10 cellular contexts compared by ENCODE assay signal in genomic region chrX:121160987-121161386, GRCh38.
DNase-seq lines count a peak whose midpoint lies in the region; ATAC-seq and TF ChIP-seq lines count a peak whose summit lies in the region.
"Had no signal": no experiment of that assay in that cellular context is flagged by ENCODE, and none has a peak within 500 bp of the region (broad histone marks: within the 10 kb centered on the region; RNA-seq: fewer than 3 reads in every experiment).

No MANE protein-coding gene starts in this region.

- H3K4me3 ChIP-seq in body of pancreas, result no peak overlapping the region

- no peaks in the 10 kb centered on the region for H3K4me1 ChIP-seq in body of pancreas

- DNase-seq in GM13976 (ENCODE audit: low spot score) (peak; percentile 22), left colon (no peak), AG08395 (ENCODE audit: low spot score) (no peak), body of pancreas (no peak), NCI-H2081 treated with DMSO at 0.1 percent for 48 hours (lab: John Stamatoyannopoulos, UW) (no peak)
- DNase-seq: activated CD8-positive, alpha-beta memory T cell treated with anti-CD3 and anti-CD28 coated beads, Interleukin-2, amount 10 ng/mL, durations not matched to agents 7 days and 5 days; DND-41 had no signal

- H3K4me3 Mint-ChIP-seq in activated T-helper 17 cell treated with anti-CD3 and anti-CD28 coated beads, Interleukin-2, amount 50 U/mL, for 72 hours, result peak overlapping the region; percentile 52
- H3K4me3 Mint-ChIP-seq: activated CD8-positive, alpha-beta memory T cell treated with anti-CD3 and anti-CD28 coated beads, Interleukin-2, amount 10 ng/mL, durations not matched to agents 7 days and 5 days had no signal

- no peak overlapping the region for H3K27ac ChIP-seq in body of pancreas

- in situ Hi-C loops in GM13976 (cut with MboI; ENCODE audit: low sequenced_read_pairs, unreplicated experiment), result no loop called here

- H3K9me3 ChIP-seq in body of pancreas, result no peaks in the 10 kb centered on the region

- H3K27ac Mint-ChIP-seq in activated T-helper 17 cell treated with anti-CD3 and anti-CD28 coated beads, Interleukin-2, amount 50 U/mL, for 72 hours, result peak overlapping the region; percentile 7
- H3K27ac Mint-ChIP-seq: activated CD8-positive, alpha-beta memory T cell treated with anti-CD3 and anti-CD28 coated beads, Interleukin-2, amount 10 ng/mL, durations not matched to agents 7 days and 5 days had no signal

- TF ChIP-seq CTCF in GM13976 (IDR thresholded peaks at IDR 0.05; ENCODE audit: borderline replicate concordance, control extremely low read depth, extremely low read depth, insufficient read depth, missing control alignments) (no peak), body of pancreas (IDR thresholded peaks at IDR 0.05) (no peak)

- intact Hi-C loops in left colon (cut with DNase I, micrococcal nuclease), result no loop called here
- intact Hi-C loops in body of pancreas (cut with DNase I), result no loop called here

- peaks cover 5% of the 10 kb centered on the region for H3K27me3 Mint-ChIP-seq in activated T-helper 17 cell treated with anti-CD3 and anti-CD28 coated beads, Interleukin-2, amount 50 U/mL, for 72 hours

- no peaks in the 10 kb centered on the region for H3K27me3 ChIP-seq in body of pancreas

- no peaks in the 10 kb centered on the region for H3K36me3 Mint-ChIP-seq in activated T-helper 17 cell treated with anti-CD3 and anti-CD28 coated beads, Interleukin-2, amount 50 U/mL, for 72 hours (ENCODE audit: low read depth)
- H3K36me3 Mint-ChIP-seq: activated CD8-positive, alpha-beta memory T cell treated with anti-CD3 and anti-CD28 coated beads, Interleukin-2, amount 10 ng/mL, durations not matched to agents 7 days and 5 days had no signal

- peaks cover 6% of the 10 kb centered on the region for H3K4me1 Mint-ChIP-seq in activated T-helper 17 cell treated with anti-CD3 and anti-CD28 coated beads, Interleukin-2, amount 50 U/mL, for 72 hours

- no peak for TF ChIP-seq POLR2A in body of pancreas (IDR thresholded peaks at IDR 0.05)

- no peaks in the 10 kb centered on the region for H3K9me3 Mint-ChIP-seq in activated T-helper 17 cell treated with anti-CD3 and anti-CD28 coated beads, Interleukin-2, amount 50 U/mL, for 72 hours

- ATAC-seq in GM19395 (IDR thresholded peaks at IDR 0.05; ENCODE audit: unreplicated experiment), result peak; percentile 88
- peak; percentile 72 for ATAC-seq in HG03039 (IDR thresholded peaks at IDR 0.05; ENCODE audit: unreplicated experiment)
- peak; percentile 82 for ATAC-seq in activated T-helper 17 cell treated with anti-CD3 and anti-CD28 coated beads, Interleukin-2, amount 50 U/mL, for 72 hours (replicated peaks)
- ATAC-seq in left colon, result no peak
- ATAC-seq in body of pancreas, result no peak
- ATAC-seq: activated CD8-positive, alpha-beta memory T cell treated with anti-CD3 and anti-CD28 coated beads, Interleukin-2, amount 10 ng/mL, durations not matched to agents 7 days and 5 days had no signal

- H3K36me3 ChIP-seq in body of pancreas (replicated peaks in 1 of 2; ENCODE audit: insufficient read depth in 1 of 2, low read depth in 2 of 2), result no peaks in the 10 kb centered on the region

- WGBS in body of pancreas, 2 donors, result 36 to 65% methylated on average over 3 to 4 of the region's 4 CpGs

Comparison
In these comparisons a context has a peak if more than half of its experiments do, and no peak if none do; other contexts are left out.
1. ATAC-seq: peak in GM19395 (single experiment), HG03039 (single experiment) and activated T-helper 17 cell treated with anti-CD3 and anti-CD28 coated beads, Interleukin-2, amount 50 U/mL, for 72 hours (single experiment); none in left colon (single experiment) and body of pancreas (single experiment).